1 cellular context compared by ENCODE assay signal in genomic region chr17:17179371-17179827, GRCh38.
TF ChIP-seq lines count a peak whose summit lies in the region.

No MANE protein-coding gene starts in this region.

TF ChIP-seq in HepG2, 621 proteins besides CTCF, POLR2A, EP300 and RAD21:
- no peak for TF ChIP-seq KDM3A (CRISPR knock-in tag; IDR thresholded peaks at IDR 0.05; ENCODE audit: low read depth)
- no peak for TF ChIP-seq ZNF746 (CRISPR knock-in tag; IDR thresholded peaks at IDR 0.05)
- no peak for TF ChIP-seq ZNF331 (CRISPR knock-in tag; IDR thresholded peaks at IDR 0.05)
- no peak for TF ChIP-seq ZBTB40 (IDR thresholded peaks at IDR 0.05)
- no peak for TF ChIP-seq ZBTB40 (CRISPR knock-in tag; IDR thresholded peaks at IDR 0.05)
- TF ChIP-seq ZNF646 (CRISPR knock-in tag; IDR thresholded peaks at IDR 0.05) = no peak
- no peak for TF ChIP-seq ZNF383 (CRISPR knock-in tag; IDR thresholded peaks at IDR 0.05; ENCODE audit: borderline replicate concordance)
- TF ChIP-seq ZFP90 (CRISPR knock-in tag; IDR thresholded peaks at IDR 0.05; ENCODE audit: borderline replicate concordance) = no peak
- no peak for TF ChIP-seq ZNF350 (CRISPR knock-in tag; IDR thresholded peaks at IDR 0.05; ENCODE audit: borderline replicate concordance, low read depth)
